Comparison of ENCODE assay signal across 1 cellular context in the genomic region with DNA sequence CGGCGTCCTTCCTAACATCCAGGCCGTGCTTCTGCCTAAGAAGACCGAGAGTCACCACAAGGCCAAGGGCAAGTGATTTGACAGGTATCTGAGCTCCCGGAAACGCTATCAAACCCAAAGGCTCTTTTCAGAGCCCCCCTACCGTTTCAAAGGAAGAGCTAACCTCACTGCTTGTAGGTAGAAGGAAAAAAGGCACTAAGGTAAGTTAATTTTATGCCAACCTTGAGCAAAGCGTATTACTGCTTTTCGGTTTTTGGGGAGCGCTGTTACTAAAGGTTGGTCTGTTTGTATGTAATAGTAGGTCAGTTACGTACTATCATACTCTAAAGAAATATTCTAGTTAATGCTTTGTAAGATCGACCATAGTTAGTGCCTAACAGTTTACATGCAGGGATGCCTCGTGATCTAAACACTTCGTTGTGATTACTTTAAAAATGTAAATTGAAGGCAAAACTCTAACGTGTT.
A peak's percentile ranks its signal among the peaks of the same experiment; 100 is the strongest.
TF ChIP-seq lines count a peak whose summit lies in the region.

No MANE protein-coding gene starts in this region.

TF ChIP-seq in HepG2, 621 proteins besides CTCF, POLR2A, EP300 and RAD21 (continued from another document and continues in another):
- TF ChIP-seq, protein P1, sequence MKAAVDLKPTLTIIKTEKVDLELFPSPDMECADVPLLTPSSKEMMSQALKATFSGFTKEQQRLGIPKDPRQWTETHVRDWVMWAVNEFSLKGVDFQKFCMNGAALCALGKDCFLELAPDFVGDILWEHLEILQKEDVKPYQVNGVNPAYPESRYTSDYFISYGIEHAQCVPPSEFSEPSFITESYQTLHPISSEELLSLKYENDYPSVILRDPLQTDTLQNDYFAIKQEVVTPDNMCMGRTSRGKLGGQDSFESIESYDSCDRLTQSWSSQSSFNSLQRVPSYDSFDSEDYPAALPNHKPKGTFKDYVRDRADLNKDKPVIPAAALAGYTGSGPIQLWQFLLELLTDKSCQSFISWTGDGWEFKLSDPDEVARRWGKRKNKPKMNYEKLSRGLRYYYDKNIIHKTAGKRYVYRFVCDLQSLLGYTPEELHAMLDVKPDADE (CRISPR knock-in tag; IDR thresholded peaks at IDR 0.05) = no peak
- TF ChIP-seq, protein P2, sequence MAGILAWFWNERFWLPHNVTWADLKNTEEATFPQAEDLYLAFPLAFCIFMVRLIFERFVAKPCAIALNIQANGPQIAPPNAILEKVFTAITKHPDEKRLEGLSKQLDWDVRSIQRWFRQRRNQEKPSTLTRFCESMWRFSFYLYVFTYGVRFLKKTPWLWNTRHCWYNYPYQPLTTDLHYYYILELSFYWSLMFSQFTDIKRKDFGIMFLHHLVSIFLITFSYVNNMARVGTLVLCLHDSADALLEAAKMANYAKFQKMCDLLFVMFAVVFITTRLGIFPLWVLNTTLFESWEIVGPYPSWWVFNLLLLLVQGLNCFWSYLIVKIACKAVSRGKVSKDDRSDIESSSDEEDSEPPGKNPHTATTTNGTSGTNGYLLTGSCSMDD (CRISPR knock-in tag; IDR thresholded peaks at IDR 0.05) = no peak
- TF ChIP-seq ZNF317 (CRISPR knock-in tag; IDR thresholded peaks at IDR 0.05) (no peak), ZNF782 (CRISPR knock-in tag; IDR thresholded peaks at IDR 0.05; ENCODE audit: borderline replicate concordance) (0 out of 2 replicates have a peak, but pooled peaks have one; percentile 14), U2AF2 (IDR thresholded peaks at IDR 0.05; ENCODE audit: low read depth, low read length) (no peak), MYC (CRISPR knock-in tag; IDR thresholded peaks at IDR 0.05; ENCODE audit: borderline replicate concordance) (no peak), ZNF598 (CRISPR knock-in tag; IDR thresholded peaks at IDR 0.05; ENCODE audit: borderline replicate concordance) (no peak), SOX13 (IDR thresholded peaks at IDR 0.05) (no peak), SOX13 (CRISPR knock-in tag; conservative IDR thresholded peaks at IDR 0.05 in 1 of 2, IDR thresholded peaks at IDR 0.05 in 1 of 2) (no peak), NFE2L2 (IDR thresholded peaks at IDR 0.05; ENCODE audit: low read length) (no peak), ZMAT3 (CRISPR knock-in tag; conservative IDR thresholded peaks at IDR 0.05) (no peak), ZNF484 (CRISPR knock-in tag; IDR thresholded peaks at IDR 0.05; ENCODE audit: borderline replicate concordance, low read depth) (no peak), STAG1 (CRISPR knock-in tag; IDR thresholded peaks at IDR 0.05) (no peak), ZNF138 (CRISPR knock-in tag; IDR thresholded peaks at IDR 0.05; ENCODE audit: low read depth) (no peak), ZMYM2 (CRISPR knock-in tag; IDR thresholded peaks at IDR 0.05) (no peak), ZNF816 (CRISPR knock-in tag; IDR thresholded peaks at IDR 0.05; ENCODE audit: borderline replicate concordance) (no peak), FOXC1 (CRISPR knock-in tag; IDR thresholded peaks at IDR 0.05; ENCODE audit: borderline replicate concordance) (no peak), JUNB (CRISPR knock-in tag; IDR thresholded peaks at IDR 0.05; ENCODE audit: borderline replicate concordance) (peak; percentile 22), JUN (CRISPR knock-in tag; IDR thresholded peaks at IDR 0.05) (no peak), REL (CRISPR knock-in tag; conservative IDR thresholded peaks at IDR 0.05) (0 out of 2 replicates have a peak, but pooled peaks have one; percentile 25), JARID2 (CRISPR knock-in tag; IDR thresholded peaks at IDR 0.05; ENCODE audit: insufficient replicate concordance) (peak; percentile 27), SIN3A (IDR thresholded peaks at IDR 0.05; ENCODE audit: borderline replicate concordance, low read depth, low read length) (no peak), ZNF343 (CRISPR knock-in tag; IDR thresholded peaks at IDR 0.05) (no peak), ZNF451 (CRISPR knock-in tag; IDR thresholded peaks at IDR 0.05) (no peak), ZNF24 (IDR thresholded peaks at IDR 0.05) (no peak), SALL1 (CRISPR knock-in tag; IDR thresholded peaks at IDR 0.05) (no peak), KDM2A (CRISPR knock-in tag; IDR thresholded peaks at IDR 0.05; ENCODE audit: borderline replicate concordance, low read depth) (no peak), ZNF577 (CRISPR knock-in tag; IDR thresholded peaks at IDR 0.05; ENCODE audit: borderline replicate concordance, low read depth) (no peak), EED (CRISPR knock-in tag; IDR thresholded peaks at IDR 0.05) (no peak), ZNF232 (CRISPR knock-in tag; IDR thresholded peaks at IDR 0.05; ENCODE audit: borderline replicate concordance) (no peak), ZNF224 (CRISPR knock-in tag; IDR thresholded peaks at IDR 0.05) (no peak), RELA (CRISPR knock-in tag; IDR thresholded peaks at IDR 0.05) (no peak)
- TF ChIP-seq, protein P3, sequence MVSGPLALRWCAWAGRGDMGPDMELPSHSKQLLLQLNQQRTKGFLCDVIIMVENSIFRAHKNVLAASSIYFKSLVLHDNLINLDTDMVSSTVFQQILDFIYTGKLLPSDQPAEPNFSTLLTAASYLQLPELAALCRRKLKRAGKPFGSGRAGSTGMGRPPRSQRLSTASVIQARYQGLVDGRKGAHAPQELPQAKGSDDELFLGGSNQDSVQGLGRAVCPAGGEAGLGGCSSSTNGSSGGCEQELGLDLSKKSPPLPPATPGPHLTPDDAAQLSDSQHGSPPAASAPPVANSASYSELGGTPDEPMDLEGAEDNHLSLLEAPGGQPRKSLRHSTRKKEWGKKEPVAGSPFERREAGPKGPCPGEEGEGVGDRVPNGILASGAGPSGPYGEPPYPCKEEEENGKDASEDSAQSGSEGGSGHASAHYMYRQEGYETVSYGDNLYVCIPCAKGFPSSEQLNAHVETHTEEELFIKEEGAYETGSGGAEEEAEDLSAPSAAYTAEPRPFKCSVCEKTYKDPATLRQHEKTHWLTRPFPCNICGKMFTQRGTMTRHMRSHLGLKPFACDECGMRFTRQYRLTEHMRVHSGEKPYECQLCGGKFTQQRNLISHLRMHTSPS (CRISPR knock-in tag; IDR thresholded peaks at IDR 0.05; ENCODE audit: low read depth) = no peak
- TF ChIP-seq, protein P4, sequence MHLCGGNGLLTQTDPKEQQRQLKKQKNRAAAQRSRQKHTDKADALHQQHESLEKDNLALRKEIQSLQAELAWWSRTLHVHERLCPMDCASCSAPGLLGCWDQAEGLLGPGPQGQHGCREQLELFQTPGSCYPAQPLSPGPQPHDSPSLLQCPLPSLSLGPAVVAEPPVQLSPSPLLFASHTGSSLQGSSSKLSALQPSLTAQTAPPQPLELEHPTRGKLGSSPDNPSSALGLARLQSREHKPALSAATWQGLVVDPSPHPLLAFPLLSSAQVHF (CRISPR knock-in tag; IDR thresholded peaks at IDR 0.05) = peak; percentile 63; the same call in 1 of the 2 replicates
- TF ChIP-seq, protein P5, sequence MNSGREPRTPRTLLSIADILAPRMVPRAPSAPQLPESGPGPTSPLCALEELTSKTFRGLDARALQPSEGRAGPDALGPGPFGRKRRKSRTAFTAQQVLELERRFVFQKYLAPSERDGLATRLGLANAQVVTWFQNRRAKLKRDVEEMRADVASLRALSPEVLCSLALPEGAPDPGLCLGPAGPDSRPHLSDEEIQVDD (CRISPR knock-in tag; IDR thresholded peaks at IDR 0.05; ENCODE audit: borderline replicate concordance) = no peak
- TF ChIP-seq, protein P6, sequence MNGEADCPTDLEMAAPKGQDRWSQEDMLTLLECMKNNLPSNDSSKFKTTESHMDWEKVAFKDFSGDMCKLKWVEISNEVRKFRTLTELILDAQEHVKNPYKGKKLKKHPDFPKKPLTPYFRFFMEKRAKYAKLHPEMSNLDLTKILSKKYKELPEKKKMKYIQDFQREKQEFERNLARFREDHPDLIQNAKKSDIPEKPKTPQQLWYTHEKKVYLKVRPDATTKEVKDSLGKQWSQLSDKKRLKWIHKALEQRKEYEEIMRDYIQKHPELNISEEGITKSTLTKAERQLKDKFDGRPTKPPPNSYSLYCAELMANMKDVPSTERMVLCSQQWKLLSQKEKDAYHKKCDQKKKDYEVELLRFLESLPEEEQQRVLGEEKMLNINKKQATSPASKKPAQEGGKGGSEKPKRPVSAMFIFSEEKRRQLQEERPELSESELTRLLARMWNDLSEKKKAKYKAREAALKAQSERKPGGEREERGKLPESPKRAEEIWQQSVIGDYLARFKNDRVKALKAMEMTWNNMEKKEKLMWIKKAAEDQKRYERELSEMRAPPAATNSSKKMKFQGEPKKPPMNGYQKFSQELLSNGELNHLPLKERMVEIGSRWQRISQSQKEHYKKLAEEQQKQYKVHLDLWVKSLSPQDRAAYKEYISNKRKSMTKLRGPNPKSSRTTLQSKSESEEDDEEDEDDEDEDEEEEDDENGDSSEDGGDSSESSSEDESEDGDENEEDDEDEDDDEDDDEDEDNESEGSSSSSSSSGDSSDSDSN (CRISPR knock-in tag; IDR thresholded peaks at IDR 0.05) = peak; percentile 79
- TF ChIP-seq, protein P7, sequence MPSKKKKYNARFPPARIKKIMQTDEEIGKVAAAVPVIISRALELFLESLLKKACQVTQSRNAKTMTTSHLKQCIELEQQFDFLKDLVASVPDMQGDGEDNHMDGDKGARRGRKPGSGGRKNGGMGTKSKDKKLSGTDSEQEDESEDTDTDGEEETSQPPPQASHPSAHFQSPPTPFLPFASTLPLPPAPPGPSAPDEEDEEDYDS (CRISPR knock-in tag; IDR thresholded peaks at IDR 0.05) = no peak
- TF ChIP-seq, protein P8, sequence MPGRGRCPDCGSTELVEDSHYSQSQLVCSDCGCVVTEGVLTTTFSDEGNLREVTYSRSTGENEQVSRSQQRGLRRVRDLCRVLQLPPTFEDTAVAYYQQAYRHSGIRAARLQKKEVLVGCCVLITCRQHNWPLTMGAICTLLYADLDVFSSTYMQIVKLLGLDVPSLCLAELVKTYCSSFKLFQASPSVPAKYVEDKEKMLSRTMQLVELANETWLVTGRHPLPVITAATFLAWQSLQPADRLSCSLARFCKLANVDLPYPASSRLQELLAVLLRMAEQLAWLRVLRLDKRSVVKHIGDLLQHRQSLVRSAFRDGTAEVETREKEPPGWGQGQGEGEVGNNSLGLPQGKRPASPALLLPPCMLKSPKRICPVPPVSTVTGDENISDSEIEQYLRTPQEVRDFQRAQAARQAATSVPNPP (CRISPR knock-in tag; IDR thresholded peaks at IDR 0.05) = no peak
- TF ChIP-seq, protein P9, sequence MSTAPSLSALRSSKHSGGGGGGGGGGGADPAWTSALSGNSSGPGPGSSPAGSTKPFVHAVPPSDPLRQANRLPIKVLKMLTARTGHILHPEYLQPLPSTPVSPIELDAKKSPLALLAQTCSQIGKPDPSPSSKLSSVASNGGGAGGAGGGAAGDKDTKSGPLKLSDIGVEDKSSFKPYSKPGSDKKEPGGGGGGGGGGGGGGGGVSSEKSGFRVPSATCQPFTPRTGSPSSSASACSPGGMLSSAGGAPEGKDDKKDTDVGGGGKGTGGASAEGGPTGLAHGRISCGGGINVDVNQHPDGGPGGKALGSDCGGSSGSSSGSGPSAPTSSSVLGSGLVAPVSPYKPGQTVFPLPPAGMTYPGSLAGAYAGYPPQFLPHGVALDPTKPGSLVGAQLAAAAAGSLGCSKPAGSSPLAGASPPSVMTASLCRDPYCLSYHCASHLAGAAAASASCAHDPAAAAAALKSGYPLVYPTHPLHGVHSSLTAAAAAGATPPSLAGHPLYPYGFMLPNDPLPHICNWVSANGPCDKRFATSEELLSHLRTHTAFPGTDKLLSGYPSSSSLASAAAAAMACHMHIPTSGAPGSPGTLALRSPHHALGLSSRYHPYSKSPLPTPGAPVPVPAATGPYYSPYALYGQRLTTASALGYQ (CRISPR knock-in tag; IDR thresholded peaks at IDR 0.05) = no peak
- TF ChIP-seq, protein P10, sequence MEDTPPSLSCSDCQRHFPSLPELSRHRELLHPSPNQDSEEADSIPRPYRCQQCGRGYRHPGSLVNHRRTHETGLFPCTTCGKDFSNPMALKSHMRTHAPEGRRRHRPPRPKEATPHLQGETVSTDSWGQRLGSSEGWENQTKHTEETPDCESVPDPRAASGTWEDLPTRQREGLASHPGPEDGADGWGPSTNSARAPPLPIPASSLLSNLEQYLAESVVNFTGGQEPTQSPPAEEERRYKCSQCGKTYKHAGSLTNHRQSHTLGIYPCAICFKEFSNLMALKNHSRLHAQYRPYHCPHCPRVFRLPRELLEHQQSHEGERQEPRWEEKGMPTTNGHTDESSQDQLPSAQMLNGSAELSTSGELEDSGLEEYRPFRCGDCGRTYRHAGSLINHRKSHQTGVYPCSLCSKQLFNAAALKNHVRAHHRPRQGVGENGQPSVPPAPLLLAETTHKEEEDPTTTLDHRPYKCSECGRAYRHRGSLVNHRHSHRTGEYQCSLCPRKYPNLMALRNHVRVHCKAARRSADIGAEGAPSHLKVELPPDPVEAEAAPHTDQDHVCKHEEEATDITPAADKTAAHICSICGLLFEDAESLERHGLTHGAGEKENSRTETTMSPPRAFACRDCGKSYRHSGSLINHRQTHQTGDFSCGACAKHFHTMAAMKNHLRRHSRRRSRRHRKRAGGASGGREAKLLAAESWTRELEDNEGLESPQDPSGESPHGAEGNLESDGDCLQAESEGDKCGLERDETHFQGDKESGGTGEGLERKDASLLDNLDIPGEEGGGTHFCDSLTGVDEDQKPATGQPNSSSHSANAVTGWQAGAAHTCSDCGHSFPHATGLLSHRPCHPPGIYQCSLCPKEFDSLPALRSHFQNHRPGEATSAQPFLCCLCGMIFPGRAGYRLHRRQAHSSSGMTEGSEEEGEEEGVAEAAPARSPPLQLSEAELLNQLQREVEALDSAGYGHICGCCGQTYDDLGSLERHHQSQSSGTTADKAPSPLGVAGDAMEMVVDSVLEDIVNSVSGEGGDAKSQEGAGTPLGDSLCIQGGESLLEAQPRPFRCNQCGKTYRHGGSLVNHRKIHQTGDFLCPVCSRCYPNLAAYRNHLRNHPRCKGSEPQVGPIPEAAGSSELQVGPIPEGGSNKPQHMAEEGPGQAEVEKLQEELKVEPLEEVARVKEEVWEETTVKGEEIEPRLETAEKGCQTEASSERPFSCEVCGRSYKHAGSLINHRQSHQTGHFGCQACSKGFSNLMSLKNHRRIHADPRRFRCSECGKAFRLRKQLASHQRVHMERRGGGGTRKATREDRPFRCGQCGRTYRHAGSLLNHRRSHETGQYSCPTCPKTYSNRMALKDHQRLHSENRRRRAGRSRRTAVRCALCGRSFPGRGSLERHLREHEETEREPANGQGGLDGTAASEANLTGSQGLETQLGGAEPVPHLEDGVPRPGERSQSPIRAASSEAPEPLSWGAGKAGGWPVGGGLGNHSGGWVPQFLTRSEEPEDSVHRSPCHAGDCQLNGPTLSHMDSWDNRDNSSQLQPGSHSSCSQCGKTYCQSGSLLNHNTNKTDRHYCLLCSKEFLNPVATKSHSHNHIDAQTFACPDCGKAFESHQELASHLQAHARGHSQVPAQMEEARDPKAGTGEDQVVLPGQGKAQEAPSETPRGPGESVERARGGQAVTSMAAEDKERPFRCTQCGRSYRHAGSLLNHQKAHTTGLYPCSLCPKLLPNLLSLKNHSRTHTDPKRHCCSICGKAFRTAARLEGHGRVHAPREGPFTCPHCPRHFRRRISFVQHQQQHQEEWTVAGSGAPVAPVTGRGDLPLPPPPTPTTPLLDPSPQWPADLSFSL (CRISPR knock-in tag; IDR thresholded peaks at IDR 0.05) = no peak
- TF ChIP-seq, protein P11, sequence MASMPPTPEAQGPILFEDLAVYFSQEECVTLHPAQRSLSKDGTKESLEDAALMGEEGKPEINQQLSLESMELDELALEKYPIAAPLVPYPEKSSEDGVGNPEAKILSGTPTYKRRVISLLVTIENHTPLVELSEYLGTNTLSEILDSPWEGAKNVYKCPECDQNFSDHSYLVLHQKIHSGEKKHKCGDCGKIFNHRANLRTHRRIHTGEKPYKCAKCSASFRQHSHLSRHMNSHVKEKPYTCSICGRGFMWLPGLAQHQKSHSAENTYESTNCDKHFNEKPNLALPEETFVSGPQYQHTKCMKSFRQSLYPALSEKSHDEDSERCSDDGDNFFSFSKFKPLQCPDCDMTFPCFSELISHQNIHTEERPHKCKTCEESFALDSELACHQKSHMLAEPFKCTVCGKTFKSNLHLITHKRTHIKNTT (CRISPR knock-in tag; IDR thresholded peaks at IDR 0.05) = no peak
